ENCODE assay signal across 12 cellular contexts in genomic region chrX:19602866-19603620, GRCh38.
DNase-seq lines count a peak whose midpoint lies in the region; ATAC-seq and TF ChIP-seq lines count a peak whose summit lies in the region.
"Had no signal": no experiment of that assay in that cellular context is flagged by ENCODE, and none has a peak within 500 bp of the region (broad histone marks: within the 10 kb centered on the region; RNA-seq: fewer than 3 reads in every experiment).

No MANE protein-coding gene starts in this region.

- H2AFZ ChIP-seq in osteoblast (ENCODE audit: low read length), result no peak overlapping the region

- POLR2A ChIA-PET in activated CD4-positive, alpha-beta T cell treated with anti-CD3 and anti-CD28 coated beads for 36 hours (lab: Charles Lee), result no interaction called here

- no peak overlapping the region for H3K4me3 ChIP-seq in osteoblast (ENCODE audit: insufficient read depth, low read length)
- H3K4me3 ChIP-seq: GM12878, testis had no signal

- peaks cover 24% of the 10 kb centered on the region for H3K4me1 Mint-ChIP-seq in activated CD4-positive, alpha-beta T cell treated with anti-CD3 and anti-CD28 coated beads for 36 hours
- H3K4me1 Mint-ChIP-seq in glutamatergic neuron (ENCODE audit: low read depth, unreplicated experiment), result no peaks in the 10 kb centered on the region

- no peak overlapping the region for H3K4me3 Mint-ChIP-seq in activated CD4-positive, alpha-beta T cell treated with anti-CD3 and anti-CD28 coated beads for 36 hours
- no peak overlapping the region for H3K4me3 Mint-ChIP-seq in glutamatergic neuron (ENCODE audit: unreplicated experiment)

- H3K4me2 ChIP-seq in osteoblast (ENCODE audit: insufficient read depth, low read length), result peak overlapping the region; percentile 27

- H3K36me3 Mint-ChIP-seq in activated CD4-positive, alpha-beta T cell treated with anti-CD3 and anti-CD28 coated beads for 36 hours (ENCODE audit: low read depth), result peaks cover 27% of the 10 kb centered on the region
- no peaks in the 10 kb centered on the region for H3K36me3 Mint-ChIP-seq in glutamatergic neuron (ENCODE audit: unreplicated experiment)

- DNase-seq in activated CD4-positive, alpha-beta T cell treated with anti-CD3 and anti-CD28 coated beads for 36 hours, result peak; percentile 27
- DNase-seq in activated CD4-positive, alpha-beta T cell treated with anti-CD3 and anti-CD28 coated beads, Interleukin-2, amount 50 U/mL, for 1 hour, result no peak
- DNase-seq in LoVo (ENCODE audit: low spot score), result peak; percentile 2
- DNase-seq in dedifferentiated amniotic fluid mesenchymal stem cell (ENCODE audit: extremely low spot score), result peak; percentile 19
- no peak for DNase-seq in osteoblast (ENCODE audit: insufficient read length, low spot score, missing footprints)
- DNase-seq in glutamatergic neuron, result no peak
- DNase-seq in CD1c-positive myeloid dendritic cell (ENCODE audit: extremely low spot score), result no peak
- DNase-seq: anterior cingulate cortex, NCI-H1092, testis had no signal

- H3K27ac ChIP-seq in osteoblast (ENCODE audit: low read depth, low read length), result peak overlapping the region; percentile 39
- H3K27ac ChIP-seq: testis had no signal

- H3K4me1 ChIP-seq in osteoblast (ENCODE audit: insufficient read depth, low read length), result peaks cover 9% of the 10 kb centered on the region
- H3K4me1 ChIP-seq: testis had no signal

- peaks cover 5% of the 10 kb centered on the region for H4K20me1 ChIP-seq in osteoblast (ENCODE audit: insufficient read depth, low read length)

- H3K9me3 Mint-ChIP-seq in activated CD4-positive, alpha-beta T cell treated with anti-CD3 and anti-CD28 coated beads for 36 hours (ENCODE audit: low read depth), result no peaks in the 10 kb centered on the region
- no peaks in the 10 kb centered on the region for H3K9me3 Mint-ChIP-seq in glutamatergic neuron (ENCODE audit: unreplicated experiment)

- H3K27me3 Mint-ChIP-seq in activated CD4-positive, alpha-beta T cell treated with anti-CD3 and anti-CD28 coated beads for 36 hours, result no peaks in the 10 kb centered on the region
- H3K27me3 Mint-ChIP-seq in glutamatergic neuron (ENCODE audit: unreplicated experiment), result no peaks in the 10 kb centered on the region

- peak overlapping the region; percentile 13 for H3K27ac Mint-ChIP-seq in activated CD4-positive, alpha-beta T cell treated with anti-CD3 and anti-CD28 coated beads for 36 hours
- H3K27ac Mint-ChIP-seq in glutamatergic neuron (ENCODE audit: unreplicated experiment), result no peak overlapping the region

- intact Hi-C loops in activated CD4-positive, alpha-beta T cell treated with anti-CD3 and anti-CD28 coated beads for 36 hours (cut with DNase I, micrococcal nuclease), result no loop called here

- TF ChIP-seq CTCF in osteoblast (IDR thresholded peaks at IDR 0.05; ENCODE audit: extremely low read depth, low read depth, low read length), result no peak
- no peak for TF ChIP-seq CTCF in glutamatergic neuron (IDR thresholded peaks at IDR 0.05; ENCODE audit: partially characterized antibody, unreplicated experiment)

- no peaks in the 10 kb centered on the region for H3K9me3 ChIP-seq in osteoblast (ENCODE audit: low read depth, low read length)
- H3K9me3 ChIP-seq: testis had no signal

- H3K27me3 ChIP-seq in osteoblast (ENCODE audit: insufficient read depth, low read length), result no peaks in the 10 kb centered on the region
- H3K27me3 ChIP-seq: testis had no signal

- H3K36me3 ChIP-seq in osteoblast (ENCODE audit: insufficient read depth, low read length), result no peaks in the 10 kb centered on the region

- CTCF ChIA-PET in activated CD4-positive, alpha-beta T cell treated with anti-CD3 and anti-CD28 coated beads for 36 hours (lab: Charles Lee), result no interaction called here

- peaks cover 2% of the 10 kb centered on the region for H3K79me2 ChIP-seq in osteoblast (ENCODE audit: insufficient read depth, low read length)

- peak; percentile 60 for ATAC-seq in activated CD4-positive, alpha-beta T cell treated with anti-CD3 and anti-CD28 coated beads for 36 hours
- no peak for ATAC-seq in GM21529 (IDR thresholded peaks at IDR 0.05; ENCODE audit: unreplicated experiment)
- ATAC-seq: GM12878 had no signal

Comparison
In these comparisons a context has a peak if more than half of its experiments do, and no peak if none do; other contexts are left out.
1. DNase-seq: peak in activated CD4-positive, alpha-beta T cell treated with anti-CD3 and anti-CD28 coated beads for 36 hours (single experiment), LoVo (single experiment) and dedifferentiated amniotic fluid mesenchymal stem cell (single experiment); none in activated CD4-positive, alpha-beta T cell treated with anti-CD3 and anti-CD28 coated beads, Interleukin-2, amount 50 U/mL, for 1 hour (single experiment), osteoblast (single experiment), glutamatergic neuron (single experiment) and CD1c-positive myeloid dendritic cell (single experiment).